ENCODE assay signal across 23 cellular contexts in the genomic region with DNA sequence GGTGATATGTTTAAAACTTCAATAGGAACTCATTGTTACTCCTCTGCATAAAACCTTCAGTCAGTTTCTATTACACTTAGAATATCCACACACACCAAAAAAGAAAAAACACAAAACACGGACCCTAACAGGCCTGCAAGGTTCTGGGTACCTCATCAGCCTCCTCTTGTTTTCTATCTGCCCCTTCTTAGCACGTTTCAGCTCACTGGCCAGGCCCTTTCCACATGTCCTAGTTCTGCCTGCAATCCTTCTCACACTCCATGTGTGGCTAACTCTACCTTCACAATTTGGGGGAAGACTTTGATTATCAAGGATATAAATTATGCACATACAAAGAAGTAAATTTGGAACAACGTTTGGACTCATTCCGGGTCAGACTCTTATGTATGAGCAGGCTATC.
"Had no signal": no experiment of that assay in that cellular context is flagged by ENCODE, and none has a peak within 500 bp of the region (broad histone marks: within the 10 kb centered on the region; RNA-seq: fewer than 3 reads in every experiment).

No MANE protein-coding gene starts in this region.

- H3K4me3 Mint-ChIP-seq: IgD-negative memory B cell had no signal

- H3K9me3 ChIP-seq: MG63 had no signal

- H3K4me1 Mint-ChIP-seq: IgD-negative memory B cell had no signal

- H3K27ac Mint-ChIP-seq: IgD-negative memory B cell had no signal

- H3K27me3 ChIP-seq: MG63 had no signal

- H3K9me3 Mint-ChIP-seq: IgD-negative memory B cell had no signal

- H3K27ac ChIP-seq: HL-60 had no signal

- ATAC-seq: SK-N-SH treated with all-trans-retinoic acid at 6 μM for 48 hours had no signal

- DNase-seq: KBM-7, MG63, NCI-H1092, NCI-H1105 treated with DMSO at 0.1 percent for 48 hours, NCI-H1436, NCI-H187, NCI-H2029, NCI-H2081 treated with DMSO at 0.1 percent for 48 hours, NCI-H2171, NCI-H226, NCI-H446, NCI-H510A, NCI-H524 treated with DMSO at 0.1 percent for 48 hours, NCI-H69, NCI-H774, RPMI8226, SHP77, T-helper 1 cell had no signal

- H3K36me3 ChIP-seq: MG63 had no signal

- H3K27me3 Mint-ChIP-seq: IgD-negative memory B cell had no signal

- FAIRE-seq: HTR-8/SVneo, RCC 7860 had no signal

- H3K4me3 ChIP-seq: MG63 had no signal
